8 cellular contexts compared by ENCODE assay signal in genomic region chr9:128554155-128554862, GRCh38. TPM values are rescaled to one million over a fixed set of nuclear protein-coding genes. Genes with fewer than 3 reads are reported as not detected.
DNase-seq lines count a peak whose midpoint lies in the region; ATAC-seq, FAIRE-seq and TF ChIP-seq lines count a peak whose summit lies in the region.

No MANE protein-coding gene starts in this region.

- 48 to 52% methylated on average over 5 of the region's 5 CpGs for WGBS in pancreas, 2 donors

- H3K4me1 ChIP-seq in pancreas = peaks cover 22 to 35% (median 27%) of the 10 kb centered on the region in 3 donors

- CTCF ChIA-PET in activated CD4-positive, alpha-beta memory T cell treated with anti-CD3 and anti-CD28 coated beads for 36 hours (lab: Charles Lee) = interaction anchor here (0.6 to 1.1 kb wide), 2 partner anchors 148 to 340 kb away, joined by 3 to 4 read pairs; partner anchors contain the start of gene PKN3

- H3K36me3 Mint-ChIP-seq in activated CD4-positive, alpha-beta memory T cell treated with anti-CD3 and anti-CD28 coated beads for 36 hours = peaks cover 4% of the 10 kb centered on the region

- TF ChIP-seq CTCF in fibroblast of the aortic adventitia (IDR thresholded peaks at IDR 0.05; ENCODE audit: insufficient read depth, low read length) (peak; percentile 20), pancreas (IDR thresholded peaks at IDR 0.05) (no peak)

- intact Hi-C loops in activated CD4-positive, alpha-beta memory T cell treated with anti-CD3 and anti-CD28 coated beads for 36 hours (cut with micrococcal nuclease) = loop anchor here (5.0 kb wide), 1 partner anchor 328 kb away; the partner anchor contains the start of genes KYAT1 and LRRC8A
- intact Hi-C loops in pancreas (cut with DNase I) = no loop called here

- H3K27me3 ChIP-seq in pancreas = no peaks in the 10 kb centered on the region

- no peak overlapping the region for H3K4me3 Mint-ChIP-seq in activated CD4-positive, alpha-beta memory T cell treated with anti-CD3 and anti-CD28 coated beads for 36 hours

- H3K27me3 Mint-ChIP-seq in activated CD4-positive, alpha-beta memory T cell treated with anti-CD3 and anti-CD28 coated beads for 36 hours = no peaks in the 10 kb centered on the region

- ATAC-seq in pancreas (no peak), GM18520 (IDR thresholded peaks at IDR 0.05; ENCODE audit: unreplicated experiment) (no peak), GM19452 (IDR thresholded peaks at IDR 0.05; ENCODE audit: unreplicated experiment) (no peak)

- DNase-seq in AG08395 (ENCODE audit: low spot score) (peak; percentile 85), HT1080 (ENCODE audit: low read depth) (peak; percentile 78), fibroblast of the aortic adventitia (ENCODE audit: low read depth) (peak; percentile 93), pancreas (peak in 3 of 6 donors; percentile 23 to 40 (median 27)), DMS53 treated with DMSO at 0.1 percent for 48 hours (lab: John Stamatoyannopoulos, UW; ENCODE audit: unreplicated experiment) (no peak)
- DNase-seq in activated CD4-positive, alpha-beta memory T cell treated with anti-CD3 and anti-CD28 coated beads for 36 hours = peak; percentile 66

- no peaks in the 10 kb centered on the region for H3K36me3 ChIP-seq in pancreas

- FAIRE-seq in pancreas (lab: Jason Lieb, UNC) = no peak

- no peaks in the 10 kb centered on the region for H3K9me3 Mint-ChIP-seq in activated CD4-positive, alpha-beta memory T cell treated with anti-CD3 and anti-CD28 coated beads for 36 hours

- H3K27ac Mint-ChIP-seq in activated CD4-positive, alpha-beta memory T cell treated with anti-CD3 and anti-CD28 coated beads for 36 hours = no peak overlapping the region

- H3K4me3 ChIP-seq in fibroblast of the aortic adventitia (ENCODE audit: low read depth, low read length) (peak overlapping the region; percentile 87), pancreas (peak overlapping the region in 1 of 4 donors; percentile 96)

- H3K9me3 ChIP-seq in pancreas = no peaks in the 10 kb centered on the region

- H3K4me1 Mint-ChIP-seq in activated CD4-positive, alpha-beta memory T cell treated with anti-CD3 and anti-CD28 coated beads for 36 hours (ENCODE audit: low read depth) = peaks cover 43% of the 10 kb centered on the region

- peak overlapping the region in 3 of 4 donors; percentile 25 to 95 (median 38) for H3K27ac ChIP-seq in pancreas

- POLR2A ChIA-PET in activated CD4-positive, alpha-beta memory T cell treated with anti-CD3 and anti-CD28 coated beads for 36 hours (lab: Charles Lee) = interaction anchor here (1.8 to 2.4 kb wide), 3 partner anchors 11 to 327 kb away, joined by 4 to 6 read pairs (median 4); partner anchors contain the start of gene KYAT1

RNA-seq across cellular contexts. Expression of gene SPTAN1, which starts 1.9 kb away (rescaled TPM):
- 177 and 204 TPM in 2 replicates for total RNA-seq in HT1080 (2014; rRNA removed; shearing (Covaris generic))
- polyA plus RNA-seq in HT1080 (2015; cell fraction: cytosol; rRNA removed) = 25.8 and 30.3 TPM in 2 replicates
- polyA plus RNA-seq in HT1080 (2015; cell fraction: nucleus; rRNA removed) = 337 and 341 TPM in 2 replicates
- total RNA-seq in activated CD4-positive, alpha-beta memory T cell treated with anti-CD3 and anti-CD28 coated beads for 36 hours = 100 to 1,000 TPM; 228 TPM
- total RNA-seq in fibroblast of the aortic adventitia (ENCODE audit: low replicate concordance) (287 and 673 TPM in 2 replicates), pancreas (100 to 1,000 TPM in 2 of 6 donors, 10 to 100 TPM in 4; 58.6 to 155 (median 77.1) TPM)
- 100 to 1,000 TPM; 123 to 143 TPM for polyA plus RNA-seq in pancreas

RNA-seq across cellular contexts. Expression of gene GLE1, which starts 49.8 kb away (rescaled TPM):
- 39.0 and 45.0 TPM in 2 replicates for total RNA-seq in HT1080 (2014; rRNA removed; shearing (Covaris generic))
- 30.2 and 32.2 TPM in 2 replicates for polyA plus RNA-seq in HT1080 (2015; cell fraction: cytosol; rRNA removed)
- 47.2 and 48.1 TPM in 2 replicates for polyA plus RNA-seq in HT1080 (2015; cell fraction: nucleus; rRNA removed)
- total RNA-seq in activated CD4-positive, alpha-beta memory T cell treated with anti-CD3 and anti-CD28 coated beads for 36 hours = 10 to 100 TPM; 55.6 to 57.0 TPM
- total RNA-seq in fibroblast of the aortic adventitia (ENCODE audit: low replicate concordance) (15.9 and 42.6 TPM in 2 replicates), pancreas (10 to 100 TPM in 1 of 6 donors, 1 to 10 TPM in 5; 4.8 to 11.1 (median 8.0) TPM)
- polyA plus RNA-seq in pancreas = 10 to 100 TPM in 1 of 2 donors, 1 to 10 TPM in 1; 5.1 to 11.2 TPM
